In genomic region chr3:48820626-48821324, GRCh38 we compare ENCODE assay signal across 13 cellular contexts. TPM values are rescaled to one million over a fixed set of nuclear protein-coding genes. Genes with fewer than 3 reads are reported as not detected.
A peak's percentile ranks its signal among the peaks of the same experiment; 100 is the strongest.
DNase-seq lines count a peak whose midpoint lies in the region; ATAC-seq, FAIRE-seq and TF ChIP-seq lines count a peak whose summit lies in the region.
"Had no signal": no experiment of that assay in that cellular context is flagged by ENCODE, and none has a peak within 500 bp of the region (broad histone marks: within the 10 kb centered on the region; RNA-seq: fewer than 3 reads in every experiment).

No MANE protein-coding gene starts in this region.

- H3K27ac ChIP-seq in CD4-positive, CD25-positive, alpha-beta regulatory T cell (ENCODE audit: insufficient read depth, low read length, poor library complexity, severe bottlenecking), result no peak overlapping the region
- H3K27ac ChIP-seq in endothelial cell of umbilical vein (ENCODE audit: insufficient read depth, low read depth, low read length) (no peak overlapping the region), PC-9 (no peak overlapping the region)

- H3K9ac ChIP-seq in endothelial cell of umbilical vein (replicated peaks; ENCODE audit: extremely low read depth, insufficient read depth, low read length), result no peak overlapping the region

- H3K27ac Mint-ChIP-seq in CD4-positive, CD25-positive, alpha-beta regulatory T cell, result peak overlapping the region in 2 of 3 donors; percentile 3 to 10
- peak overlapping the region in 1 of 2 donors; percentile 33 for H3K27ac Mint-ChIP-seq in natural killer cell
- H3K27ac Mint-ChIP-seq in activated naive CD4-positive, alpha-beta T cell treated with anti-CD3 and anti-CD28 coated beads, Interleukin-2, amount 10 ng/mL, durations not matched to agents 7 days and 5 days, result no peak overlapping the region
- H3K27ac Mint-ChIP-seq: activated CD4-positive, alpha-beta T cell treated with anti-CD3 and anti-CD28 coated beads, Interleukin-2, amount 10 ng/mL, durations not matched to agents 24 days and 14 days; activated T-helper 2 cell treated with anti-CD3 and anti-CD28 coated beads, Interferon-gamma antibody, Interleukin-2, Interleukin-4, amounts not matched to agents 10 μg/mL and 5 μg/mL and 100 μg/mL, durations not matched to agents 14 hours and 24 hours and 36 hours had no signal

- peaks cover 7% of the 10 kb centered on the region for H3K79me2 ChIP-seq in endothelial cell of umbilical vein (ENCODE audit: control insufficient read depth, insufficient read depth, low read length)
- no peaks in the 10 kb centered on the region for H3K79me2 ChIP-seq in PC-9 (ENCODE audit: low read depth)

- H2AFZ ChIP-seq in endothelial cell of umbilical vein (ENCODE audit: low read depth, low read length) (no peak overlapping the region), PC-9 (no peak overlapping the region)

- H3K4me3 ChIP-seq in CD4-positive, CD25-positive, alpha-beta regulatory T cell (ENCODE audit: low read depth, low read length), result no peak overlapping the region
- H3K4me3 ChIP-seq in endothelial cell of umbilical vein (replicated peaks in 1 of 3; ENCODE audit: insufficient read depth in 1 of 3, low read depth in 1 of 3, low read length in 3 of 3), result no peak overlapping the region
- H3K4me3 ChIP-seq in PC-9, result no peak overlapping the region

- H3K4me1 ChIP-seq in CD4-positive, CD25-positive, alpha-beta regulatory T cell (ENCODE audit: control insufficient read depth, insufficient read depth, low read length, poor library complexity, severe bottlenecking), result no peaks in the 10 kb centered on the region
- H3K4me1 ChIP-seq in endothelial cell of umbilical vein (ENCODE audit: control insufficient read depth, extremely low read depth, insufficient read depth, low read length) (peaks cover 10% of the 10 kb centered on the region), PC-9 (replicated peaks; ENCODE audit: insufficient read depth) (no peaks in the 10 kb centered on the region)
- H3K4me1 ChIP-seq: BE2C had no signal

- peaks cover 21 to 48% (median 39%) of the 10 kb centered on the region in 4 donors for H3K4me1 Mint-ChIP-seq in CD4-positive, CD25-positive, alpha-beta regulatory T cell
- H3K4me1 Mint-ChIP-seq in natural killer cell, result peaks cover 41 to 51% of the 10 kb centered on the region in 2 donors
- peaks cover 5% of the 10 kb centered on the region for H3K4me1 Mint-ChIP-seq in activated naive CD4-positive, alpha-beta T cell treated with anti-CD3 and anti-CD28 coated beads, Interleukin-2, amount 10 ng/mL, durations not matched to agents 7 days and 5 days

- no peaks in the 10 kb centered on the region for H3K9me3 ChIP-seq in CD4-positive, CD25-positive, alpha-beta regulatory T cell (ENCODE audit: control insufficient read depth in 2 of 2, low read length in 2 of 2)
- H3K9me3 ChIP-seq in endothelial cell of umbilical vein (replicated peaks; ENCODE audit: control insufficient read depth, insufficient read depth, low read length) (no peaks in the 10 kb centered on the region), PC-9 (ENCODE audit: insufficient read depth, low read depth) (no peaks in the 10 kb centered on the region)
- H3K9me3 ChIP-seq: BE2C had no signal

- intact Hi-C loops in endothelial cell of umbilical vein (cut with micrococcal nuclease), result no loop called here
- intact Hi-C loops in natural killer cell (cut with micrococcal nuclease), result no loop called here
- intact Hi-C loops in PC-9 (cut with micrococcal nuclease; ENCODE audit: unreplicated experiment), result no loop called here

- H3K9me2 ChIP-seq in PC-9 (ENCODE audit: insufficient read depth), result no peaks in the 10 kb centered on the region

- H3F3A ChIP-seq in PC-9 (ENCODE audit: insufficient read depth, low read depth), result no peaks in the 10 kb centered on the region

- TF ChIP-seq CTCF in endothelial cell of umbilical vein (IDR thresholded peaks at IDR 0.05; ENCODE audit: extremely low read depth in 1 of 2, insufficient read depth in 1 of 2, low read depth in 1 of 2, low read length in 2 of 2) (no peak), natural killer cell (IDR thresholded peaks at IDR 0.05) (no peak), PC-9 (conservative IDR thresholded peaks at IDR 0.05) (no peak)

- dilution Hi-C loops in endothelial cell of umbilical vein (cut with MboI; ENCODE audit: extremely low pct_ligation_motif_present, low sequenced_read_pairs), result no loop called here

- H3K9me1 ChIP-seq in endothelial cell of umbilical vein (replicated peaks; ENCODE audit: control insufficient read depth, extremely low read depth, insufficient read depth, low read length), result no peaks in the 10 kb centered on the region

- peaks cover 3% of the 10 kb centered on the region for H3K36me3 ChIP-seq in CD4-positive, CD25-positive, alpha-beta regulatory T cell (ENCODE audit: control insufficient read depth, insufficient read depth, low read length)
- H3K36me3 ChIP-seq in endothelial cell of umbilical vein (ENCODE audit: control insufficient read depth in 2 of 2, extremely low read depth in 1 of 2, insufficient read depth in 2 of 2, low read length in 2 of 2) (no peaks in the 10 kb centered on the region), PC-9 (ENCODE audit: low read depth) (no peaks in the 10 kb centered on the region)
- H3K36me3 ChIP-seq: BE2C had no signal

- FAIRE-seq in endothelial cell of umbilical vein (lab: Jason Lieb, UNC), result peak; percentile 84

- BruUV-seq in endothelial cell of umbilical vein (replicated peaks; lab: Mats Ljungman, UMichigan), result no TSS peak
- BruUV-seq in PC-9 (replicated peaks; lab: Mats Ljungman, UMichigan), result no TSS peak

- CTCF ChIA-PET in endothelial cell of umbilical vein (lab: Charles Lee), result interaction anchor here (0.6 to 1.2 kb wide), 4 partner anchors 9 to 81 kb away, joined by 3 to 4 read pairs (median 3); no protein-coding TSS in a partner anchor
- CTCF ChIA-PET in activated naive CD4-positive, alpha-beta T cell treated with anti-CD3 and anti-CD28 coated beads, Interleukin-2, amount 10 ng/mL, durations not matched to agents 7 days and 5 days (lab: Charles Lee), result no interaction called here
- CTCF ChIA-PET in PC-9 (lab: Charles Lee), result no interaction called here

- TF ChIP-seq POLR2A in endothelial cell of umbilical vein (IDR thresholded peaks at IDR 0.05; ENCODE audit: low read depth, low read length), result no peak

- H4K20me1 ChIP-seq in endothelial cell of umbilical vein (replicated peaks; ENCODE audit: control insufficient read depth, extremely low read depth, insufficient read depth, low read length) (no peaks in the 10 kb centered on the region), PC-9 (ENCODE audit: insufficient read depth) (no peaks in the 10 kb centered on the region)

- no peak for DNase-seq in CD4-positive, CD25-positive, alpha-beta regulatory T cell
- DNase-seq in M059J (ENCODE audit: low read depth), result peak; percentile 37
- DNase-seq in endothelial cell of umbilical vein (ENCODE audit: low read depth, low spot score), result peak; percentile 84
- DNase-seq in left lobe of liver (ENCODE audit: low spot score), result no peak
- no peak for DNase-seq in natural killer cell
- no peak for DNase-seq in activated naive CD4-positive, alpha-beta T cell treated with anti-CD3 and anti-CD28 coated beads, Interleukin-2, amount 10 ng/mL, durations not matched to agents 7 days and 5 days
- DNase-seq in PC-9, result no peak
- DNase-seq in NCI-H2081 treated with DMSO at 0.1 percent for 48 hours (lab: John Stamatoyannopoulos, UW), result no peak
- DNase-seq: activated CD4-positive, alpha-beta T cell treated with anti-CD3 and anti-CD28 coated beads, Interleukin-2, amount 10 ng/mL, durations not matched to agents 24 days and 14 days; BE2C; NCI-H1417; NCI-H82 had no signal

- no peaks in the 10 kb centered on the region for H3K27me3 Mint-ChIP-seq in CD4-positive, CD25-positive, alpha-beta regulatory T cell
- H3K27me3 Mint-ChIP-seq in natural killer cell (ENCODE audit: low read depth in 2 of 2), result no peaks in the 10 kb centered on the region
- no peaks in the 10 kb centered on the region for H3K27me3 Mint-ChIP-seq in activated naive CD4-positive, alpha-beta T cell treated with anti-CD3 and anti-CD28 coated beads, Interleukin-2, amount 10 ng/mL, durations not matched to agents 7 days and 5 days
- H3K27me3 Mint-ChIP-seq: activated CD4-positive, alpha-beta T cell treated with anti-CD3 and anti-CD28 coated beads, Interleukin-2, amount 10 ng/mL, durations not matched to agents 24 days and 14 days had no signal

- H3K4me2 ChIP-seq in endothelial cell of umbilical vein (ENCODE audit: insufficient read depth, low read length), result no peak overlapping the region
- H3K4me2 ChIP-seq in PC-9, result no peak overlapping the region

- H3K27me3 ChIP-seq in CD4-positive, CD25-positive, alpha-beta regulatory T cell (ENCODE audit: control insufficient read depth, insufficient read depth, low read length), result no peaks in the 10 kb centered on the region
- H3K27me3 ChIP-seq in endothelial cell of umbilical vein (ENCODE audit: control insufficient read depth in 2 of 2, insufficient read depth in 2 of 2, low read length in 2 of 2), result no peaks in the 10 kb centered on the region
- H3K27me3 ChIP-seq in PC-9 (ENCODE audit: insufficient read depth, low read depth), result no peaks in the 10 kb centered on the region
- H3K27me3 ChIP-seq: BE2C had no signal

- H3K36me3 Mint-ChIP-seq in CD4-positive, CD25-positive, alpha-beta regulatory T cell, result peaks cover 6% of the 10 kb centered on the region
- no peaks in the 10 kb centered on the region for H3K36me3 Mint-ChIP-seq in natural killer cell
- H3K36me3 Mint-ChIP-seq in activated naive CD4-positive, alpha-beta T cell treated with anti-CD3 and anti-CD28 coated beads, Interleukin-2, amount 10 ng/mL, durations not matched to agents 7 days and 5 days, result peaks cover 6% of the 10 kb centered on the region

- no peak for ATAC-seq in CD4-positive, CD25-positive, alpha-beta regulatory T cell (ENCODE audit: low read depth in 2 of 2)
- ATAC-seq in left lobe of liver (peak; percentile 20), natural killer cell (no peak)

- peak overlapping the region in 1 of 4 donors; percentile 18 for H3K4me3 Mint-ChIP-seq in CD4-positive, CD25-positive, alpha-beta regulatory T cell
- no peak overlapping the region for H3K4me3 Mint-ChIP-seq in natural killer cell
- no peak overlapping the region for H3K4me3 Mint-ChIP-seq in activated naive CD4-positive, alpha-beta T cell treated with anti-CD3 and anti-CD28 coated beads, Interleukin-2, amount 10 ng/mL, durations not matched to agents 7 days and 5 days
- H3K4me3 Mint-ChIP-seq: activated CD4-positive, alpha-beta T cell treated with anti-CD3 and anti-CD28 coated beads, Interleukin-2, amount 10 ng/mL, durations not matched to agents 24 days and 14 days had no signal

- POLR2A ChIA-PET in endothelial cell of umbilical vein (lab: Charles Lee), result no interaction called here
- POLR2A ChIA-PET in PC-9 (lab: Charles Lee; ENCODE audit: unreplicated experiment), result no interaction called here

- H3K9me3 Mint-ChIP-seq in CD4-positive, CD25-positive, alpha-beta regulatory T cell, result no peaks in the 10 kb centered on the region
- H3K9me3 Mint-ChIP-seq in natural killer cell, result no peaks in the 10 kb centered on the region
- no peaks in the 10 kb centered on the region for H3K9me3 Mint-ChIP-seq in activated naive CD4-positive, alpha-beta T cell treated with anti-CD3 and anti-CD28 coated beads, Interleukin-2, amount 10 ng/mL, durations not matched to agents 7 days and 5 days
- H3K9me3 Mint-ChIP-seq: activated CD4-positive, alpha-beta T cell treated with anti-CD3 and anti-CD28 coated beads, Interleukin-2, amount 10 ng/mL, durations not matched to agents 24 days and 14 days; activated T-helper 2 cell treated with anti-CD3 and anti-CD28 coated beads, Interferon-gamma antibody, Interleukin-2, Interleukin-4, amounts not matched to agents 10 μg/mL and 5 μg/mL and 100 μg/mL, durations not matched to agents 14 hours and 24 hours and 36 hours had no signal

RNA-seq across cellular contexts. Expression of gene PRKAR2A, which starts 26.9 kb away (rescaled TPM):
- 29.3 TPM for total RNA-seq in CD4-positive, CD25-positive, alpha-beta regulatory T cell
- polyA plus RNA-seq in CD4-positive, CD25-positive, alpha-beta regulatory T cell, result 10 to 100 TPM; 13.4 to 15.3 (median 14.3) TPM
- 20.4 and 23.5 TPM in 2 replicates for total RNA-seq in M059J (2014; rRNA removed; shearing (Covaris generic))
- total RNA-seq in endothelial cell of umbilical vein (62.8 and 69.9 TPM in 2 replicates), left lobe of liver (46.6 TPM), natural killer cell (10 to 100 TPM; 40.5 to 43.5 (median 42.7) TPM), PC-9 (2021) (54.2 and 78.9 TPM in 2 replicates)
- polyA plus RNA-seq in endothelial cell of umbilical vein, result 8.6 and 10.5 TPM in 2 replicates
- polyA plus RNA-seq in endothelial cell of umbilical vein (2011; cell fraction: cytosol; rRNA removed), result 11.2 and 11.3 TPM in 2 replicates
- 8.6 and 9.3 TPM in 2 replicates for polyA plus RNA-seq in endothelial cell of umbilical vein (2011; cell fraction: nucleus; rRNA removed)
- polyA plus RNA-seq in endothelial cell of umbilical vein (2012), result 24.2 and 36.3 TPM in 2 replicates
- 31.1 and 32.1 TPM in 2 replicates for polyA minus RNA-seq in endothelial cell of umbilical vein
- polyA minus RNA-seq in endothelial cell of umbilical vein (2011; cell fraction: cytosol; rRNA and poly(A)+ RNA removed), result 34.5 TPM
- polyA minus RNA-seq in endothelial cell of umbilical vein (2011; cell fraction: nucleus; rRNA and poly(A)+ RNA removed), result 6.6 and 10.3 TPM in 2 replicates

Comparison
In these comparisons a context has a peak if more than half of its experiments do, and no peak if none do; other contexts are left out.
1. DNase-seq: peak in M059J (single experiment) and endothelial cell of umbilical vein (single experiment); none in CD4-positive, CD25-positive, alpha-beta regulatory T cell (0 of 3), left lobe of liver (single experiment), natural killer cell (single experiment), activated naive CD4-positive, alpha-beta T cell treated with anti-CD3 and anti-CD28 coated beads, Interleukin-2, amount 10 ng/mL, durations not matched to agents 7 days and 5 days (single experiment), PC-9 (0 of 2) and NCI-H2081 treated with DMSO at 0.1 percent for 48 hours (single experiment).